ENCODE assay signal across 13 cellular contexts in genomic region chr3:196971094-196971698, GRCh38. TPM values are rescaled to one million over a fixed set of nuclear protein-coding genes. Genes with fewer than 3 reads are reported as not detected.
DNase-seq lines count a peak whose midpoint lies in the region; ATAC-seq, FAIRE-seq and TF ChIP-seq lines count a peak whose summit lies in the region.
"Had no signal": no experiment of that assay in that cellular context is flagged by ENCODE, and none has a peak within 500 bp of the region (broad histone marks: within the 10 kb centered on the region; RNA-seq: fewer than 3 reads in every experiment).

No MANE protein-coding gene starts in this region.

- H3K27ac Mint-ChIP-seq in CD4-positive, alpha-beta T cell: no peak overlapping the region
- no peak overlapping the region for H3K27ac Mint-ChIP-seq in endodermal cell

- 81 to 87% methylated on average over 6 to 7 of the region's 7 CpGs for WGBS in endodermal cell (ENCODE audit: insufficient coverage in 1 of 2, insufficient read length in 1 of 2), 2 experiments
- 69 to 80% (median 74%) methylated on average over 7 of the region's 7 CpGs for WGBS in small intestine, 3 donors

- no peak for TF ChIP-seq CTCF in CD4-positive, alpha-beta T cell (IDR thresholded peaks at IDR 0.05)
- no peak for TF ChIP-seq CTCF in endodermal cell (conservative IDR thresholded peaks at IDR 0.05)

- H3K27me3 Mint-ChIP-seq in CD4-positive, alpha-beta T cell: peaks cover 24% of the 10 kb centered on the region
- H3K27me3 Mint-ChIP-seq in endodermal cell (ENCODE audit: insufficient read depth): peaks cover 50% of the 10 kb centered on the region

- H3K36me3 ChIP-seq in BLaER1 (peaks cover 7% of the 10 kb centered on the region; the same call in 1 of the 2 replicates), endodermal cell (ENCODE audit: control insufficient read depth, insufficient read depth, low read length) (no peaks in the 10 kb centered on the region), small intestine (ENCODE audit: control insufficient read depth in 2 of 2, insufficient read depth in 2 of 2, low read length in 2 of 2) (no peaks in the 10 kb centered on the region)

- CTCF ChIA-PET in CD4-positive, alpha-beta T cell (lab: Charles Lee): interaction anchor here (0.7 to 1.5 kb wide), 3 partner anchors 29 to 453 kb away, joined by 3 to 5 read pairs (median 4); partner anchors contain the start of gene NCBP2

- POLR2A ChIA-PET in CD4-positive, alpha-beta T cell (lab: Charles Lee): no interaction called here

- DNase-seq in CD4-positive, alpha-beta T cell: no peak
- DNase-seq in RKO (ENCODE audit: low spot score) (peak; percentile 48), endodermal cell (no peak), pons (ENCODE audit: low spot score) (no peak), small intestine (no peak)
- no peak for DNase-seq in activated CD4-positive, alpha-beta T cell treated with anti-CD3 and anti-CD28 coated beads, Interleukin-2, amount 50 U/mL, for 4 hours
- DNase-seq: activated CD4-positive, alpha-beta T cell treated with anti-CD3 and anti-CD28 coated beads for 48 hours; CD4-positive, alpha-beta memory T cell; GM23248 had no signal

- no peak for ATAC-seq in CD4-positive, alpha-beta T cell (ENCODE audit: poor library complexity)
- no peak for ATAC-seq in GM18873 (IDR thresholded peaks at IDR 0.05; ENCODE audit: low FRiP score, unreplicated experiment)

- H3K4me3 ChIP-seq in BLaER1: no peak overlapping the region
- H3K4me3 ChIP-seq in endodermal cell (ENCODE audit: low read length): no peak overlapping the region
- H3K4me3 ChIP-seq in small intestine (ENCODE audit: low read depth in 1 of 2, low read length in 2 of 2): no peak overlapping the region
- H3K4me3 ChIP-seq: GM23248 had no signal

- peaks cover 11% of the 10 kb centered on the region for H3K4me1 Mint-ChIP-seq in CD4-positive, alpha-beta T cell (ENCODE audit: low read depth)
- peaks cover 3% of the 10 kb centered on the region for H3K4me1 Mint-ChIP-seq in endodermal cell

- no peaks in the 10 kb centered on the region for H3K36me3 Mint-ChIP-seq in CD4-positive, alpha-beta T cell (ENCODE audit: low read depth)
- no peaks in the 10 kb centered on the region for H3K36me3 Mint-ChIP-seq in endodermal cell (ENCODE audit: low read depth)
- H3K36me3 Mint-ChIP-seq: CD4-positive, alpha-beta memory T cell had no signal

- peak overlapping the region; percentile 45; the same call in 1 of the 2 replicates for H3K27ac ChIP-seq in BLaER1
- H3K27ac ChIP-seq in CD4-positive, alpha-beta T cell (ENCODE audit: low read depth, low read length): no peak overlapping the region
- no peak overlapping the region for H3K27ac ChIP-seq in endodermal cell (ENCODE audit: low read depth, low read length)
- H3K27ac ChIP-seq in small intestine (ENCODE audit: low read depth in 1 of 2, low read length in 1 of 2): no peak overlapping the region
- H3K27ac ChIP-seq: GM23248, HL-60 had no signal

- peak overlapping the region; percentile 65 for H3K4me3 Mint-ChIP-seq in CD4-positive, alpha-beta T cell
- H3K4me3 Mint-ChIP-seq in endodermal cell: peak overlapping the region; percentile 31

- H3K9ac ChIP-seq in BLaER1 (no peak overlapping the region), endodermal cell (ENCODE audit: extremely low read depth, low read length, poor library complexity, severe bottlenecking) (no peak overlapping the region)
- H3K9ac ChIP-seq: GM23248 had no signal

- no peaks in the 10 kb centered on the region for H4K20me1 ChIP-seq in BLaER1

- peak overlapping the region; percentile 93 for H3K4me2 ChIP-seq in BLaER1

- H3K9me3 ChIP-seq in BLaER1 (peaks cover 8% of the 10 kb centered on the region; the same call in 1 of the 2 replicates), endodermal cell (ENCODE audit: control insufficient read depth, low read length) (peaks cover 8% of the 10 kb centered on the region), small intestine (ENCODE audit: control insufficient read depth, low read depth) (no peaks in the 10 kb centered on the region)
- H3K9me3 ChIP-seq in CD4-positive, alpha-beta T cell (ENCODE audit: control insufficient read depth, low read length): no peaks in the 10 kb centered on the region

- H3K9me3 Mint-ChIP-seq in CD4-positive, alpha-beta T cell: no peaks in the 10 kb centered on the region
- peaks cover 16% of the 10 kb centered on the region for H3K9me3 Mint-ChIP-seq in endodermal cell

- no peak for FAIRE-seq in small intestine (lab: Jason Lieb, UNC)
- FAIRE-seq: GM18507 had no signal

- H3K4me1 ChIP-seq in BLaER1 (peaks cover 24% of the 10 kb centered on the region), endodermal cell (ENCODE audit: control insufficient read depth, insufficient read depth, low read length) (no peaks in the 10 kb centered on the region), small intestine (ENCODE audit: control insufficient read depth in 2 of 2, insufficient read depth in 1 of 2, low read depth in 1 of 2, low read length in 1 of 2) (no peaks in the 10 kb centered on the region)

- intact Hi-C loops in CD4-positive, alpha-beta T cell (cut with DNase I, micrococcal nuclease): loop anchor here in 1 of 2 experiments (2.0 kb wide), 1 partner anchor 362 kb away; no protein-coding TSS in a partner anchor

- H3K27me3 ChIP-seq in BLaER1: peaks cover 25% of the 10 kb centered on the region
- peaks cover 6% of the 10 kb centered on the region for H3K27me3 ChIP-seq in CD4-positive, alpha-beta T cell (ENCODE audit: control insufficient read depth, insufficient read depth, low read length)
- peaks cover 53% of the 10 kb centered on the region for H3K27me3 ChIP-seq in endodermal cell (ENCODE audit: control insufficient read depth, insufficient read depth, low read length, poor library complexity, severe bottlenecking)
- H3K27me3 ChIP-seq in small intestine (ENCODE audit: control insufficient read depth in 2 of 2, insufficient read depth in 2 of 2, low read length in 2 of 2): no peaks in the 10 kb centered on the region

RNA-seq across cellular contexts. Expression of gene PIGZ, which starts 2.6 kb away (rescaled TPM):
- total RNA-seq in CD4-positive, alpha-beta T cell: under 1 TPM; 0.33 to 0.61 TPM
- total RNA-seq in endodermal cell: under 1 TPM; 0.22 to 0.31 TPM
- 0.46 TPM for polyA plus RNA-seq in endodermal cell (2013, experiment 1 of 2)
- not detected for polyA plus RNA-seq in endodermal cell (2013, experiment 2 of 2)
- polyA plus RNA-seq in small intestine: 1 to 10 TPM; 1.1 to 3.6 (median 2.3) TPM

RNA-seq across cellular contexts. Expression of gene NCBP2, which starts 28.9 kb away (rescaled TPM):
- 10 to 100 TPM; 41.4 to 44.6 TPM for total RNA-seq in CD4-positive, alpha-beta T cell
- 10 to 100 TPM; 74.9 to 97.3 TPM for total RNA-seq in endodermal cell
- polyA plus RNA-seq in endodermal cell (2013, experiment 1 of 2): 109 TPM
- polyA plus RNA-seq in endodermal cell (2013, experiment 2 of 2): 98.5 TPM
- polyA plus RNA-seq in small intestine: 10 to 100 TPM; 28.6 to 45.3 (median 30.9) TPM

RNA-seq across cellular contexts. Expression of gene MELTF, which starts 58.4 kb away (rescaled TPM):
- total RNA-seq in CD4-positive, alpha-beta T cell: 1 to 10 TPM in 1 of 2 experiments, under 1 TPM in 1; 0.89 to 1.2 TPM
- 10 to 100 TPM; 11.3 to 15.1 TPM for total RNA-seq in endodermal cell
- 4.8 TPM for polyA plus RNA-seq in endodermal cell (2013, experiment 1 of 2)
- 5.1 TPM for polyA plus RNA-seq in endodermal cell (2013, experiment 2 of 2)
- polyA plus RNA-seq in small intestine: 1 to 10 TPM; 6.5 to 9.8 (median 7.0) TPM

Comparison
In these comparisons a context has a peak if more than half of its experiments do, and no peak if none do; other contexts are left out.
1. RNA of gene MELTF, which starts 58.4 kb away (total RNA-seq): 11.3 to 15.1 TPM in endodermal cell; 0.89 to 1.2 TPM in CD4-positive, alpha-beta T cell; every median in the first group is over 4 times any median in the second.